8 cellular contexts compared by ENCODE assay signal in genomic region chr7:12212051-12212485, GRCh38. TPM values are rescaled to one million over a fixed set of nuclear protein-coding genes. Genes with fewer than 3 reads are reported as not detected.
A peak's percentile ranks its signal among the peaks of the same experiment; 100 is the strongest.
DNase-seq lines count a peak whose midpoint lies in the region; ATAC-seq and TF ChIP-seq lines count a peak whose summit lies in the region.

No MANE protein-coding gene starts in this region.

- ATAC-seq in naive B cell (ENCODE audit: low read depth in 2 of 2): no peak

- no peaks in the 10 kb centered on the region for H3K27me3 ChIP-seq in colonic mucosa

- TF ChIP-seq CTCF in colonic mucosa (IDR thresholded peaks at IDR 0.05): no peak

- no peaks in the 10 kb centered on the region for H3K9me3 Mint-ChIP-seq in activated T-cell treated with anti-CD3 and anti-CD28 coated beads, Interleukin-2, amount 50 U/mL, for 24 hours
- H3K9me3 Mint-ChIP-seq in naive B cell: no peaks in the 10 kb centered on the region

- H3K36me3 ChIP-seq in colonic mucosa: no peaks in the 10 kb centered on the region

- intact Hi-C loops in colonic mucosa (cut with DNase I): no loop called here

- peaks cover 6% of the 10 kb centered on the region for H3K4me1 ChIP-seq in colonic mucosa

- H3K4me1 Mint-ChIP-seq in activated T-cell treated with anti-CD3 and anti-CD28 coated beads, Interleukin-2, amount 50 U/mL, for 24 hours (ENCODE audit: low read depth): peaks cover 42% of the 10 kb centered on the region
- H3K4me1 Mint-ChIP-seq in naive B cell: peaks cover 27 to 34% (median 28%) of the 10 kb centered on the region in 3 donors

- no peaks in the 10 kb centered on the region for H3K9me3 ChIP-seq in colonic mucosa

- peaks cover 44% of the 10 kb centered on the region for H3K36me3 Mint-ChIP-seq in activated T-cell treated with anti-CD3 and anti-CD28 coated beads, Interleukin-2, amount 50 U/mL, for 24 hours (ENCODE audit: low read depth)
- peaks cover 18 to 19% of the 10 kb centered on the region in 2 donors for H3K36me3 Mint-ChIP-seq in naive B cell

- DNase-seq in activated T-cell treated with anti-CD3 and anti-CD28 coated beads, Interleukin-2, amount 50 U/mL, for 24 hours: no peak
- DNase-seq in activated T-cell treated with anti-CD3 and anti-CD28 coated beads, Interleukin-2, amount 50 U/mL, for 1 hour: no peak
- DNase-seq in OCI-M1 (lab: John Stamatoyannopoulos, UW) (peak; percentile 37), colonic mucosa (peak; percentile 21), naive B cell (no peak), NCI-H526 treated with DMSO at 0.1 percent for 48 hours (lab: John Stamatoyannopoulos, UW) (no peak), HCEC 1CT (no peak), T-helper 9 cell (no peak)

- peak overlapping the region; percentile 90 for H3K4me3 Mint-ChIP-seq in activated T-cell treated with anti-CD3 and anti-CD28 coated beads, Interleukin-2, amount 50 U/mL, for 24 hours
- H3K4me3 Mint-ChIP-seq in naive B cell: peak overlapping the region; percentile 95 to 100 (median 97)

- no peaks in the 10 kb centered on the region for H3K27me3 Mint-ChIP-seq in activated T-cell treated with anti-CD3 and anti-CD28 coated beads, Interleukin-2, amount 50 U/mL, for 24 hours
- H3K27me3 Mint-ChIP-seq in naive B cell: peaks cover 11 to 19% (median 13%) of the 10 kb centered on the region in 3 donors

- H3K9ac ChIP-seq in colonic mucosa (ENCODE audit: low read depth in 2 of 2, low read length in 2 of 2): peak overlapping the region; percentile 94 to 98

- peak overlapping the region; percentile 96 for H3K27ac ChIP-seq in colonic mucosa

- H3K4me3 ChIP-seq in colonic mucosa: peak overlapping the region; percentile 80

- H3K27ac Mint-ChIP-seq in activated T-cell treated with anti-CD3 and anti-CD28 coated beads, Interleukin-2, amount 50 U/mL, for 24 hours: peak overlapping the region; percentile 96
- peak overlapping the region in 5 of 6 donors; percentile 94 to 97 (median 97) for H3K27ac Mint-ChIP-seq in naive B cell

RNA-seq across cellular contexts. Expression of gene TMEM106B, which starts 1.0 kb away (rescaled TPM):
- 10 to 100 TPM; 37.8 to 52.3 TPM for total RNA-seq in colonic mucosa
- 10 to 100 TPM; 12.8 to 37.1 (median 28.6) TPM for polyA plus RNA-seq in naive B cell (ENCODE audit: low read depth in 6 of 6)

Comparison
In these comparisons a context has a peak if more than half of its experiments do, and no peak if none do; other contexts are left out.
1. DNase-seq: peak in OCI-M1 (single experiment) and colonic mucosa (single experiment); none in activated T-cell treated with anti-CD3 and anti-CD28 coated beads, Interleukin-2, amount 50 U/mL, for 24 hours (single experiment), activated T-cell treated with anti-CD3 and anti-CD28 coated beads, Interleukin-2, amount 50 U/mL, for 1 hour (single experiment), naive B cell (single experiment), NCI-H526 treated with DMSO at 0.1 percent for 48 hours (single experiment), HCEC 1CT (single experiment) and T-helper 9 cell (single experiment).